ENCODE assay signal across 1 cellular context in genomic region chr2:201129044-201129505, GRCh38.
TF ChIP-seq lines count a peak whose summit lies in the region.

No MANE protein-coding gene starts in this region.

TF ChIP-seq in GM12878, 131 proteins besides CTCF, POLR2A, EP300 and RAD21 (continues in another document):
- TF ChIP-seq NFXL1 (IDR thresholded peaks at IDR 0.05; ENCODE audit: borderline replicate concordance) (no peak), TARDBP (IDR thresholded peaks at IDR 0.05; ENCODE audit: borderline replicate concordance) (no peak), ZBTB11 (CRISPR knock-in tag; IDR thresholded peaks at IDR 0.05) (no peak), POU2F2 (IDR thresholded peaks at IDR 0.05; ENCODE audit: borderline replicate concordance, low read depth, low read length) (0 out of 3 replicates have a peak, but pooled peaks have one; percentile 56), CEBPB (IDR thresholded peaks at IDR 0.05; ENCODE audit: borderline replicate concordance in 1 of 2, low read depth in 2 of 2, low read length in 2 of 2) (peak in 1 of 2 experiments; percentile 81; a peak in 1 of 4 replicates), RELB (IDR thresholded peaks at IDR 0.05; ENCODE audit: low read depth) (peak; percentile 91), NR2C2 (IDR thresholded peaks at IDR 0.05; ENCODE audit: borderline replicate concordance, control insufficient read depth, insufficient read length, low read depth) (no peak), HSF1 (IDR thresholded peaks at IDR 0.05; ENCODE audit: low read depth, low read length) (no peak), POLR2AphosphoS5 (IDR thresholded peaks at IDR 0.05; ENCODE audit: low read length) (peak; percentile 85), BMI1 (IDR thresholded peaks at IDR 0.05; ENCODE audit: borderline replicate concordance) (no peak), RUNX3 (IDR thresholded peaks at IDR 0.05; ENCODE audit: low read length) (peak; percentile 55; the same call in 1 of the 2 replicates), ELK1 (IDR thresholded peaks at IDR 0.05; ENCODE audit: low read depth, low read length) (no peak), ZBED1 (IDR thresholded peaks at IDR 0.05; ENCODE audit: borderline replicate concordance) (peak; percentile 79), USF1 (IDR thresholded peaks at IDR 0.05; ENCODE audit: borderline replicate concordance, extremely low read length, insufficient read depth, low read depth, low read length) (peak; percentile 28), NRF1 (conservative IDR thresholded peaks at IDR 0.05; ENCODE audit: low read depth, low read length) (no peak), CBX3 (IDR thresholded peaks at IDR 0.05; ENCODE audit: borderline replicate concordance, low read depth) (no peak), ASH2L (IDR thresholded peaks at IDR 0.05; ENCODE audit: borderline replicate concordance, low read depth) (no peak), NKRF (conservative IDR thresholded peaks at IDR 0.05) (peak; percentile 38; the same call in 1 of the 2 replicates), BCL3 (IDR thresholded peaks at IDR 0.05; ENCODE audit: borderline replicate concordance, insufficient read depth, low read depth, low read length, poor library complexity, severe bottlenecking) (no peak), SUPT20H (IDR thresholded peaks at IDR 0.05; ENCODE audit: borderline replicate concordance, control insufficient read depth, low read depth, low read length) (no peak), ZNF622 (IDR thresholded peaks at IDR 0.05) (no peak), CUX1 (IDR thresholded peaks at IDR 0.05; ENCODE audit: insufficient replicate concordance, low read depth, low read length) (no peak), KAT2A (conservative IDR thresholded peaks at IDR 0.05; ENCODE audit: control insufficient read depth, low read depth, low read length) (no peak), ZNF384 (IDR thresholded peaks at IDR 0.05; ENCODE audit: borderline replicate concordance, low read depth, low read length) (no peak), PRDM15 (CRISPR knock-in tag; IDR thresholded peaks at IDR 0.05) (no peak), HDAC2 (IDR thresholded peaks at IDR 0.05) (no peak), KDM1A (IDR thresholded peaks at IDR 0.05; ENCODE audit: borderline replicate concordance) (no peak), RBBP5 (conservative IDR thresholded peaks at IDR 0.05) (no peak), ZBTB33 (IDR thresholded peaks at IDR 0.05) (no peak), ESRRA (IDR thresholded peaks at IDR 0.05; ENCODE audit: low read length) (no peak), CHD1 (IDR thresholded peaks at IDR 0.05; ENCODE audit: low read depth, low read length) (no peak)
